Comparison of ENCODE assay signal across 1 cellular context in the genomic region with DNA sequence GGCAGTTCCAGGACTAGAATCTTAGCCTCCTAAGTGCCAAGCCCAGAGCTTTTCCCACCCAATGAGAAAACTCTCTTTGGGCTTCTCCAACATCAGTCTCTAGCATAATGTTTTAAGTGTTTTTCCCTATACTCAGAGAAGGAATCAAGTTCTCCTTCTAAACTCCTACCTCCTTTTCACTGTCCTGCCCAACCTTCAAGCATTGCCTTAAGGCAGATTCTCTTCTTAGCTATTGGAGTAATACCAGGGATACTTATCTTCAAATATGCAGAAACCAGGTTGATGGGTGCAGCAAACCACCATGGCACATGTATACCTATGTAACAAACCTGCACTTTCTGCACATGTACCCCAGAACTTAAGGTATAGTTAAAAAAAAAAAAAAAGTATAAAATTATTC.
TF ChIP-seq lines count a peak whose summit lies in the region.

No MANE protein-coding gene starts in this region.

TF ChIP-seq in H1, 55 proteins besides CTCF, POLR2A, EP300 and RAD21:
- TF ChIP-seq, protein P1, sequence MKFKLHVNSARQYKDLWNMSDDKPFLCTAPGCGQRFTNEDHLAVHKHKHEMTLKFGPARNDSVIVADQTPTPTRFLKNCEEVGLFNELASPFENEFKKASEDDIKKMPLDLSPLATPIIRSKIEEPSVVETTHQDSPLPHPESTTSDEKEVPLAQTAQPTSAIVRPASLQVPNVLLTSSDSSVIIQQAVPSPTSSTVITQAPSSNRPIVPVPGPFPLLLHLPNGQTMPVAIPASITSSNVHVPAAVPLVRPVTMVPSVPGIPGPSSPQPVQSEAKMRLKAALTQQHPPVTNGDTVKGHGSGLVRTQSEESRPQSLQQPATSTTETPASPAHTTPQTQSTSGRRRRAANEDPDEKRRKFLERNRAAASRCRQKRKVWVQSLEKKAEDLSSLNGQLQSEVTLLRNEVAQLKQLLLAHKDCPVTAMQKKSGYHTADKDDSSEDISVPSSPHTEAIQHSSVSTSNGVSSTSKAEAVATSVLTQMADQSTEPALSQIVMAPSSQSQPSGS (IDR thresholded peaks at IDR 0.05; ENCODE audit: low read length): no peak
- TF ChIP-seq TEAD4 (IDR thresholded peaks at IDR 0.05; ENCODE audit: low read depth, low read length): no peak
- TF ChIP-seq, protein P2, sequence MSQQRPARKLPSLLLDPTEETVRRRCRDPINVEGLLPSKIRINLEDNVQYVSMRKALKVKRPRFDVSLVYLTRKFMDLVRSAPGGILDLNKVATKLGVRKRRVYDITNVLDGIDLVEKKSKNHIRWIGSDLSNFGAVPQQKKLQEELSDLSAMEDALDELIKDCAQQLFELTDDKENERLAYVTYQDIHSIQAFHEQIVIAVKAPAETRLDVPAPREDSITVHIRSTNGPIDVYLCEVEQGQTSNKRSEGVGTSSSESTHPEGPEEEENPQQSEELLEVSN (IDR thresholded peaks at IDR 0.05): no peak
- no peak for TF ChIP-seq FOSL1 (IDR thresholded peaks at IDR 0.05; ENCODE audit: insufficient read depth, low read depth, low read length)
- TF ChIP-seq SAP30 (IDR thresholded peaks at IDR 0.05; ENCODE audit: insufficient read depth, insufficient replicate concordance, low read length): no peak
- no peak for TF ChIP-seq BRCA1 (IDR thresholded peaks at IDR 0.05; ENCODE audit: low read depth, low read length)
- TF ChIP-seq CREB1 (IDR thresholded peaks at IDR 0.05): no peak
- no peak for TF ChIP-seq EGR1 (IDR thresholded peaks at IDR 0.05; ENCODE audit: borderline replicate concordance, low read depth, low read length)
- TF ChIP-seq MAX (IDR thresholded peaks at IDR 0.05): no peak
- TF ChIP-seq YY1 (IDR thresholded peaks at IDR 0.05; ENCODE audit: low read depth, low read length): no peak
- TF ChIP-seq TAF1 (IDR thresholded peaks at IDR 0.05; ENCODE audit: low read depth, low read length): no peak
- TF ChIP-seq POU5F1 (IDR thresholded peaks at IDR 0.05; ENCODE audit: low read depth, low read length): no peak
- no peak for TF ChIP-seq PHF8 (conservative IDR thresholded peaks at IDR 0.05; ENCODE audit: low read depth, low read length)
- TF ChIP-seq TBP (IDR thresholded peaks at IDR 0.05; ENCODE audit: low read depth, low read length): no peak
- TF ChIP-seq GTF2F1 (IDR thresholded peaks at IDR 0.05; ENCODE audit: borderline replicate concordance, low read depth, low read length): no peak
- TF ChIP-seq SIN3A (conservative IDR thresholded peaks at IDR 0.05 in 1 of 2, IDR thresholded peaks at IDR 0.05 in 1 of 2; ENCODE audit: low read depth in 1 of 2, low read length in 2 of 2): no peak
- no peak for TF ChIP-seq RXRA (IDR thresholded peaks at IDR 0.05; ENCODE audit: insufficient read depth, low read depth, low read length)
- no peak for TF ChIP-seq NRF1 (IDR thresholded peaks at IDR 0.05; ENCODE audit: low read depth, low read length)
- TF ChIP-seq, protein P3, sequence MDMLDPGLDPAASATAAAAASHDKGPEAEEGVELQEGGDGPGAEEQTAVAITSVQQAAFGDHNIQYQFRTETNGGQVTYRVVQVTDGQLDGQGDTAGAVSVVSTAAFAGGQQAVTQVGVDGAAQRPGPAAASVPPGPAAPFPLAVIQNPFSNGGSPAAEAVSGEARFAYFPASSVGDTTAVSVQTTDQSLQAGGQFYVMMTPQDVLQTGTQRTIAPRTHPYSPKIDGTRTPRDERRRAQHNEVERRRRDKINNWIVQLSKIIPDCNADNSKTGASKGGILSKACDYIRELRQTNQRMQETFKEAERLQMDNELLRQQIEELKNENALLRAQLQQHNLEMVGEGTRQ (IDR thresholded peaks at IDR 0.05; ENCODE audit: low read length): no peak
- TF ChIP-seq GABPA (IDR thresholded peaks at IDR 0.05; ENCODE audit: borderline replicate concordance, insufficient read depth, low read length): no peak
